Comparison of ENCODE assay signal across 13 cellular contexts in the genomic region with DNA sequence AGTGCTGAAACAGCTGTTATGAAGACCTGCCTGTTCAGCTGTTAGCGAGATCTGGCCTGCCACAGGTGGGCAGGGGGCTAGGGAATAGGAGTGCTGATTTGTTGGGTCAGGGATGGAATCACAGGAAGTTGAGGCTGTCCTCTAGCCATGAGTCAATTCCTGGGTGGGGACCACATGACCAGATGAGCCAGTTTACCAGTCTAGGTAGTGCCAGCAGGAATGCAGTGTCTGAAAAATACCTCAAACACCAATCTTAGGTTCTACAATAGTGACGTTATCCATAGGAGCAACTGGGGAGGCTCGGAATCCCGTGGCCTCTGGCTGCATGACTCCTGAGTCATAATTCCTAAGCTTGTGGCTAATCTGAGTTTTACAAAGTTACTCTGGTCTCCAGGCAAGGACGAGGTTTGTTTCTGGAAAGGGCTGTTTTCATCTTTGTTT. TPM values are rescaled to one million over a fixed set of nuclear protein-coding genes. Genes with fewer than 3 reads are reported as not detected.
DNase-seq lines count a peak whose midpoint lies in the region; ATAC-seq and TF ChIP-seq lines count a peak whose summit lies in the region.
"Had no signal": no experiment of that assay in that cellular context is flagged by ENCODE, and none has a peak within 500 bp of the region (broad histone marks: within the 10 kb centered on the region; RNA-seq: fewer than 3 reads in every experiment).

No MANE protein-coding gene starts in this region.

- H3K27ac Mint-ChIP-seq in progenitor cell of endocrine pancreas: peak overlapping the region; percentile 31
- H3K27ac Mint-ChIP-seq: T-helper 1 cell treated with Interleukin-12 subunit alpha and Interleukin-12 subunit beta and Interleukin-4 antibody, amounts not matched to agents 30 μg/mL and 1 μg/mL, for 36 hours had no signal

- ATAC-seq in GM19455 (IDR thresholded peaks at IDR 0.05; ENCODE audit: unreplicated experiment): no peak

- H3K4me1 ChIP-seq in SJCRH30 (peaks cover 51% of the 10 kb centered on the region), fibroblast of lung (ENCODE audit: control insufficient read depth, extremely low read depth, insufficient read depth, low read length) (no peaks in the 10 kb centered on the region), Karpas-422 (ENCODE audit: low read length) (no peaks in the 10 kb centered on the region)

- H3K36me3 ChIP-seq in SJCRH30 (peaks cover 7% of the 10 kb centered on the region; the same call in 1 of the 2 replicates), fibroblast of lung (ENCODE audit: control insufficient read depth, insufficient read depth, low read length) (no peaks in the 10 kb centered on the region), Karpas-422 (ENCODE audit: insufficient read depth, low read length) (no peaks in the 10 kb centered on the region)

- no peaks in the 10 kb centered on the region for H3K9me3 Mint-ChIP-seq in progenitor cell of endocrine pancreas (ENCODE audit: low read depth)
- H3K9me3 Mint-ChIP-seq: T-helper 1 cell treated with Interleukin-12 subunit alpha and Interleukin-12 subunit beta and Interleukin-4 antibody, amounts not matched to agents 30 μg/mL and 1 μg/mL, for 36 hours had no signal

- H3K27me3 Mint-ChIP-seq in progenitor cell of endocrine pancreas: no peaks in the 10 kb centered on the region

- H3K4me2 ChIP-seq in fibroblast of lung (ENCODE audit: extremely low read depth, insufficient read depth, low read length) (no peak overlapping the region), Karpas-422 (ENCODE audit: low read depth, low read length, poor library complexity, severe bottlenecking) (no peak overlapping the region)

- H3K9me2 ChIP-seq in Karpas-422 (replicated peaks; ENCODE audit: insufficient read depth, low read length): no peaks in the 10 kb centered on the region

- H3K4me3 ChIP-seq in SJCRH30 (0 out of 2 replicates have a peak overlapping the region, but pooled peaks have one; percentile 1), fibroblast of lung (replicated peaks in 1 of 4; ENCODE audit: control extremely low read depth in 1 of 4, insufficient read depth in 1 of 4, low read depth in 3 of 4, low read length in 4 of 4) (no peak overlapping the region), Karpas-422 (ENCODE audit: low read length) (no peak overlapping the region)

- H3K9ac ChIP-seq in fibroblast of lung (ENCODE audit: insufficient read depth, low read length): no peak overlapping the region
- H3K9ac ChIP-seq in Karpas-422 (ENCODE audit: low read length): no peak overlapping the region

- H3K36me3 Mint-ChIP-seq in progenitor cell of endocrine pancreas (ENCODE audit: insufficient read depth): no peaks in the 10 kb centered on the region

- no peaks in the 10 kb centered on the region for H3K79me2 ChIP-seq in fibroblast of lung (ENCODE audit: control insufficient read depth, insufficient read depth, low read length)
- H3K79me2 ChIP-seq in Karpas-422 (ENCODE audit: low read length): no peaks in the 10 kb centered on the region

- H3K9me3 ChIP-seq in SJCRH30 (replicated peaks) (no peaks in the 10 kb centered on the region), fibroblast of lung (ENCODE audit: control insufficient read depth, insufficient read depth, low read depth, low read length) (no peaks in the 10 kb centered on the region), Karpas-422 (ENCODE audit: low read length) (no peaks in the 10 kb centered on the region)

- H3K4me3 Mint-ChIP-seq in progenitor cell of endocrine pancreas (ENCODE audit: low read depth): no peak overlapping the region
- H3K4me3 Mint-ChIP-seq: T-helper 1 cell treated with Interleukin-12 subunit alpha and Interleukin-12 subunit beta and Interleukin-4 antibody, amounts not matched to agents 30 μg/mL and 1 μg/mL, for 36 hours had no signal

- no peak for TF ChIP-seq CTCF in fibroblast of lung (conservative IDR thresholded peaks at IDR 0.05 in 1 of 2, IDR thresholded peaks at IDR 0.05 in 1 of 2; ENCODE audit: low read depth in 1 of 2, low read length in 2 of 2)
- no peak for TF ChIP-seq CTCF in progenitor cell of endocrine pancreas (IDR thresholded peaks at IDR 0.05; ENCODE audit: unreplicated experiment)

- intact Hi-C loops in posterior vena cava (cut with DNase I): no loop called here

- no peaks in the 10 kb centered on the region for H4K20me1 ChIP-seq in fibroblast of lung (ENCODE audit: control insufficient read depth, extremely low read depth, insufficient read depth, low read length)
- no peaks in the 10 kb centered on the region for H4K20me1 ChIP-seq in Karpas-422 (ENCODE audit: insufficient read depth, low read depth, low read length)

- H3K27me3 ChIP-seq in SJCRH30 (no peaks in the 10 kb centered on the region), fibroblast of lung (ENCODE audit: control insufficient read depth, insufficient read depth, low read length) (no peaks in the 10 kb centered on the region), Karpas-422 (ENCODE audit: low read length) (peaks cover 5% of the 10 kb centered on the region; the same call in 1 of the 2 replicates)

- no peak overlapping the region for H2AFZ ChIP-seq in fibroblast of lung (ENCODE audit: low read length)
- H2AFZ ChIP-seq in Karpas-422 (ENCODE audit: low read length): no peak overlapping the region

- DNase-seq in ELF-1 (ENCODE audit: low read depth, low spot score) (peak; percentile 60), SJCRH30 (peak; percentile 87 to 90), fibroblast of lung (ENCODE audit: low read depth in 2 of 2) (peak; percentile 33 to 98), progenitor cell of endocrine pancreas (ENCODE audit: low spot score, unreplicated experiment) (no peak), posterior vena cava (ENCODE audit: low spot score) (no peak), NOMO-1 (lab: John Stamatoyannopoulos, UW; ENCODE audit: unreplicated experiment in 2 of 2) (no peak), Karpas-422 (no peak)
- DNase-seq: activated T-cell treated with anti-CD3 and anti-CD28 coated beads, Interleukin-2, amount 50 U/mL, for 1 hour; effector CD4-positive, alpha-beta T cell; GDM1; NCI-H2029 treated with DMSO at 0.1 percent for 48 hours had no signal

- peak overlapping the region; percentile 83 for H3K27ac ChIP-seq in SJCRH30
- H3K27ac ChIP-seq in fibroblast of lung (ENCODE audit: insufficient read depth, low read length): peak overlapping the region; percentile 42
- no peak overlapping the region for H3K27ac ChIP-seq in Karpas-422 (ENCODE audit: low read length)

- H3K4me1 Mint-ChIP-seq in progenitor cell of endocrine pancreas (ENCODE audit: low read depth): peaks cover 3% of the 10 kb centered on the region

RNA-seq across cellular contexts. Expression of a gene that starts 44.9 kb away (rescaled TPM):
- total RNA-seq in SJCRH30 (2014; rRNA removed; shearing (Covaris generic)): 13.9 and 15.2 TPM in 2 replicates
- total RNA-seq in fibroblast of lung (under 0.01 TPM in 1 of 2 replicates, not detected in the other), progenitor cell of endocrine pancreas (1.4 and 1.6 TPM in 2 replicates), posterior vena cava (10 to 100 TPM; 42.1 to 46.8 TPM)
- polyA plus RNA-seq in fibroblast of lung: 0.05 and 0.67 TPM in 2 replicates
- polyA plus RNA-seq in fibroblast of lung (2012): 0.13 and 0.97 TPM in 2 replicates
- polyA minus RNA-seq in fibroblast of lung (ENCODE audit: low replicate concordance): 0.78 and 15.6 TPM in 2 replicates
- not detected in 2 replicates for total RNA-seq in Karpas-422 (2014; rRNA removed; shearing (Covaris generic); ENCODE audit: low replicate concordance)

Comparison
In these comparisons a context has a peak if more than half of its experiments do, and no peak if none do; other contexts are left out.
1. DNase-seq: peak in ELF-1 (single experiment), SJCRH30 (2 of 2) and fibroblast of lung (2 of 2); none in progenitor cell of endocrine pancreas (single experiment), posterior vena cava (single experiment), NOMO-1 (0 of 2) and Karpas-422 (single experiment).